27 cellular contexts compared by ENCODE assay signal in genomic region chr2:190455358-190456095, GRCh38.
"Had no signal": no experiment of that assay in that cellular context is flagged by ENCODE, and none has a peak within 500 bp of the region (broad histone marks: within the 10 kb centered on the region; RNA-seq: fewer than 3 reads in every experiment).

No MANE protein-coding gene starts in this region.

- H3K4me3 Mint-ChIP-seq: endodermal cell; natural killer cell treated with Interleukin-12 subunit alpha and Interleukin-12 subunit beta and Interleukin-15 and Interleukin-18, amount 100 ng/mL, for 72 hours; T-helper 1 cell treated with Interleukin-12 subunit alpha and Interleukin-12 subunit beta and Interleukin-4 antibody, amounts not matched to agents 30 μg/mL and 1 μg/mL, for 36 hours had no signal

- H3K27me3 ChIP-seq: foreskin keratinocyte, heart right ventricle, upper lobe of left lung, vagina had no signal

- H3K9me3 ChIP-seq: heart right ventricle, left ventricle myocardium inferior, upper lobe of left lung, vagina had no signal

- ATAC-seq: esophagus mucosa; foreskin keratinocyte; heart right ventricle; natural killer cell treated with Interleukin-12 subunit alpha and Interleukin-12 subunit beta and Interleukin-15 and Interleukin-18, amount 100 ng/mL, for 72 hours; right cardiac atrium; stimulated activated naive CD8-positive, alpha-beta T cell treated with anti-CD3 and anti-CD28 coated beads, Interleukin-15, Interleukin-2, amounts not matched to agents 100 U/mL and 50 U/mL, for 24 hours had no signal

- H3K4me1 ChIP-seq: vagina had no signal

- H3K27ac ChIP-seq: foreskin keratinocyte, heart right ventricle, left ventricle myocardium inferior, upper lobe of left lung, vagina had no signal

- H3K4me3 ChIP-seq: heart right ventricle, left ventricle myocardium inferior, lung, upper lobe of left lung, vagina had no signal

- H3K4me1 Mint-ChIP-seq: endodermal cell had no signal

- H3K9me3 Mint-ChIP-seq: endodermal cell; natural killer cell treated with Interleukin-12 subunit alpha and Interleukin-12 subunit beta and Interleukin-15 and Interleukin-18, amount 100 ng/mL, for 72 hours; T-helper 1 cell treated with Interleukin-12 subunit alpha and Interleukin-12 subunit beta and Interleukin-4 antibody, amounts not matched to agents 30 μg/mL and 1 μg/mL, for 36 hours had no signal

- H3K27ac Mint-ChIP-seq: endodermal cell; natural killer cell treated with Interleukin-12 subunit alpha and Interleukin-12 subunit beta and Interleukin-15 and Interleukin-18, amount 100 ng/mL, for 72 hours; T-helper 1 cell treated with Interleukin-12 subunit alpha and Interleukin-12 subunit beta and Interleukin-4 antibody, amounts not matched to agents 30 μg/mL and 1 μg/mL, for 36 hours had no signal

- H3K27me3 Mint-ChIP-seq: natural killer cell treated with Interleukin-12 subunit alpha and Interleukin-12 subunit beta and Interleukin-15 and Interleukin-18, amount 100 ng/mL, for 72 hours had no signal

- H3K36me3 ChIP-seq: upper lobe of left lung had no signal

- DNase-seq: activated CD4-positive, alpha-beta T cell treated with anti-CD3 and anti-CD28 coated beads for 48 hours; activated CD4-positive, alpha-beta T cell treated with anti-CD3 and anti-CD28 coated beads, Interleukin-2, amount 50 U/mL, for 48 hours; activated CD8-positive, alpha-beta memory T cell treated with anti-CD3 and anti-CD28 coated beads for 24 hours; activated effector memory CD4-positive, alpha-beta T cell treated with Interleukin-2 at 50 U/mL for 16 hours; activated naive CD4-positive, alpha-beta T cell treated with Interleukin-2 at 50 U/mL for 16 hours; amniotic stem cell; caudate nucleus; cortex of kidney; endodermal cell; foreskin keratinocyte; heart right ventricle; left ventricle myocardium inferior; mesendoderm; posterior cingulate gyrus; right cardiac atrium; stimulated activated CD4-positive, alpha-beta T cell treated with anti-CD3 and anti-CD28 coated beads, Interleukin-15, amount 100 ng/mL, for 24 hours; stimulated activated CD4-positive, alpha-beta T cell treated with anti-CD3 and anti-CD28 coated beads, Interleukin-2, amount 100 ng/mL, for 24 hours; stimulated activated naive CD8-positive, alpha-beta T cell treated with anti-CD3 and anti-CD28 coated beads, Interleukin-15, Interleukin-2, amounts not matched to agents 100 U/mL and 50 U/mL, for 24 hours; substantia nigra; SW 1271; T1000; upper lobe of left lung had no signal
